In genomic region chr12:212799-213526, GRCh38 we compare ENCODE assay signal across 14 cellular contexts. TPM values are rescaled to one million over a fixed set of nuclear protein-coding genes. Genes with fewer than 3 reads are reported as not detected.
DNase-seq lines count a peak whose midpoint lies in the region; TF ChIP-seq lines count a peak whose summit lies in the region.
"Had no signal": no experiment of that assay in that cellular context is flagged by ENCODE, and none has a peak within 500 bp of the region (broad histone marks: within the 10 kb centered on the region; RNA-seq: fewer than 3 reads in every experiment).

No MANE protein-coding gene starts in this region.

- POLR2A ChIA-PET in GM10248 (lab: Yijun Ruan, JAX): no interaction called here

- no peak for TF ChIP-seq CTCF in GM10248 (IDR thresholded peaks at IDR 0.05; ENCODE audit: control extremely low read depth, extremely low read depth, low read depth, missing control alignments)

- H3K9ac ChIP-seq in skeletal muscle tissue (ENCODE audit: low read depth in 1 of 3, low read length in 3 of 3): peak overlapping the region in 1 of 3 donors; percentile 25

- peak; percentile 8 for DNase-seq in DMS53 treated with DMSO at 0.1 percent for 48 hours (lab: John Stamatoyannopoulos, UW; ENCODE audit: unreplicated experiment)
- peak; percentile 76 for DNase-seq in RPMI8226
- DNase-seq in left kidney (ENCODE audit: low read depth, low spot score): peak; percentile 86
- no peak for DNase-seq in ecto neural progenitor cell (ENCODE audit: low spot score)
- DNase-seq in GM10248 (ENCODE audit: extremely low spot score): no peak
- no peak for DNase-seq in EL
- no peak for DNase-seq in effector CD8-positive, alpha-beta T cell (lab: John Stamatoyannopoulos, UW)
- DNase-seq: activated CD8-positive, alpha-beta memory T cell treated with anti-CD3 and anti-CD28 coated beads, Interleukin-2, amount 50 U/mL, for 48 hours; anterior cingulate cortex; NCI-H1417 treated with DMSO at 0.1 percent for 48 hours; PC-9 had no signal

- CTCF ChIA-PET in GM10248 (lab: Yijun Ruan, JAX): interaction anchor here (1.3 to 3.6 kb wide), 3 partner anchors 7 to 18 kb away, joined by 3 to 16 read pairs (median 3); no protein-coding TSS in a partner anchor

- no peaks in the 10 kb centered on the region for H3K9me3 ChIP-seq in skeletal muscle tissue (ENCODE audit: control insufficient read depth in 3 of 3, low read length in 3 of 3)

- no peak overlapping the region for H3K27ac ChIP-seq in skeletal muscle tissue (ENCODE audit: low read depth, low read length)
- H3K27ac ChIP-seq: PC-9 had no signal

- H3K27me3 ChIP-seq in skeletal muscle tissue (ENCODE audit: control insufficient read depth in 3 of 3, insufficient read depth in 3 of 3, low read length in 3 of 3): peaks cover 21 to 26% (median 23%) of the 10 kb centered on the region in 3 donors

- H3K4me1 ChIP-seq in skeletal muscle tissue (ENCODE audit: control insufficient read depth in 3 of 3, insufficient read depth in 3 of 3, low read length in 3 of 3): peaks cover 6 to 12% (median 7%) of the 10 kb centered on the region in 3 donors

- H3K36me3 ChIP-seq in skeletal muscle tissue (ENCODE audit: control insufficient read depth in 3 of 3, insufficient read depth in 3 of 3, low read length in 3 of 3): no peaks in the 10 kb centered on the region

- H3K4me3 ChIP-seq in skeletal muscle tissue (ENCODE audit: low read length in 3 of 3): peak overlapping the region in 2 of 3 donors; percentile 31 to 38
- H3K4me3 ChIP-seq: PC-9 had no signal

RNA-seq across cellular contexts. Expression of gene SLC6A12, which starts 1.0 kb away (rescaled TPM):
- total RNA-seq in skeletal muscle tissue: not detected
- total RNA-seq: endothelial cell of umbilical vein, osteoblast, PC-9 had no signal

RNA-seq across cellular contexts. Expression of gene SLC6A13, which starts 49.7 kb away (rescaled TPM):
- total RNA-seq in skeletal muscle tissue: 2.6 TPM
- total RNA-seq: endothelial cell of umbilical vein, osteoblast, PC-9 had no signal

Comparison
In these comparisons a context has a peak if more than half of its experiments do, and no peak if none do; other contexts are left out.
1. DNase-seq: peak in DMS53 treated with DMSO at 0.1 percent for 48 hours (single experiment), RPMI8226 (single experiment) and left kidney (single experiment); none in ecto neural progenitor cell (single experiment), GM10248 (single experiment), EL (single experiment) and effector CD8-positive, alpha-beta T cell (single experiment).